ENCODE assay signal across 1 cellular context in genomic region chr4:153344131-153345010, GRCh38.
A peak's percentile ranks its signal among the peaks of the same experiment; 100 is the strongest.
TF ChIP-seq lines count a peak whose summit lies in the region.

MND1 (plus strand) TSS chr4:153344688; CDS start chr4:153344738, 50 bp downstream.

TF ChIP-seq in K562, 482 proteins besides CTCF, POLR2A, EP300 and RAD21 (continued from another document and continues in another):
- peak; percentile 25; the same call in 1 of the 2 replicates for TF ChIP-seq HCFC1 (IDR thresholded peaks at IDR 0.05; ENCODE audit: low read depth, low read length)
- peak; percentile 96 for TF ChIP-seq RB1 (IDR thresholded peaks at IDR 0.05; ENCODE audit: low read depth)
- TF ChIP-seq, protein P1, sequence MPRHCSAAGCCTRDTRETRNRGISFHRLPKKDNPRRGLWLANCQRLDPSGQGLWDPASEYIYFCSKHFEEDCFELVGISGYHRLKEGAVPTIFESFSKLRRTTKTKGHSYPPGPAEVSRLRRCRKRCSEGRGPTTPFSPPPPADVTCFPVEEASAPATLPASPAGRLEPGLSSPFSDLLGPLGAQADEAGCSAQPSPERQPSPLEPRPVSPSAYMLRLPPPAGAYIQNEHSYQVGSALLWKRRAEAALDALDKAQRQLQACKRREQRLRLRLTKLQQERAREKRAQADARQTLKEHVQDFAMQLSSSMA (CRISPR knock-in tag; IDR thresholded peaks at IDR 0.05), result no peak
- TF ChIP-seq EWSR1 (IDR thresholded peaks at IDR 0.05; ENCODE audit: borderline replicate concordance, low read depth, partially characterized antibody), result no peak
- TF ChIP-seq BRF1 (IDR thresholded peaks at IDR 0.05; ENCODE audit: borderline replicate concordance, extremely low read depth, insufficient read length), result no peak
- TF ChIP-seq ZBTB9 (CRISPR knock-in tag; IDR thresholded peaks at IDR 0.05), result no peak
- no peak for TF ChIP-seq ZBTB17 (CRISPR knock-in tag; IDR thresholded peaks at IDR 0.05)
- TF ChIP-seq PRDM10 (IDR thresholded peaks at IDR 0.05; ENCODE audit: partially characterized antibody), result no peak
- TF ChIP-seq ZNF407 (IDR thresholded peaks at IDR 0.05; ENCODE audit: low read depth), result no peak
- TF ChIP-seq NFE2 (IDR thresholded peaks at IDR 0.05; ENCODE audit: low read depth), result no peak
- TF ChIP-seq POLR2AphosphoS2 (IDR thresholded peaks at IDR 0.05; ENCODE audit: low read length), result no peak
- no peak for TF ChIP-seq IFI16 (CRISPR knock-in tag; IDR thresholded peaks at IDR 0.05)
- TF ChIP-seq CBX5 (IDR thresholded peaks at IDR 0.05; ENCODE audit: borderline replicate concordance, low read depth), result no peak
- TF ChIP-seq, protein P2, sequence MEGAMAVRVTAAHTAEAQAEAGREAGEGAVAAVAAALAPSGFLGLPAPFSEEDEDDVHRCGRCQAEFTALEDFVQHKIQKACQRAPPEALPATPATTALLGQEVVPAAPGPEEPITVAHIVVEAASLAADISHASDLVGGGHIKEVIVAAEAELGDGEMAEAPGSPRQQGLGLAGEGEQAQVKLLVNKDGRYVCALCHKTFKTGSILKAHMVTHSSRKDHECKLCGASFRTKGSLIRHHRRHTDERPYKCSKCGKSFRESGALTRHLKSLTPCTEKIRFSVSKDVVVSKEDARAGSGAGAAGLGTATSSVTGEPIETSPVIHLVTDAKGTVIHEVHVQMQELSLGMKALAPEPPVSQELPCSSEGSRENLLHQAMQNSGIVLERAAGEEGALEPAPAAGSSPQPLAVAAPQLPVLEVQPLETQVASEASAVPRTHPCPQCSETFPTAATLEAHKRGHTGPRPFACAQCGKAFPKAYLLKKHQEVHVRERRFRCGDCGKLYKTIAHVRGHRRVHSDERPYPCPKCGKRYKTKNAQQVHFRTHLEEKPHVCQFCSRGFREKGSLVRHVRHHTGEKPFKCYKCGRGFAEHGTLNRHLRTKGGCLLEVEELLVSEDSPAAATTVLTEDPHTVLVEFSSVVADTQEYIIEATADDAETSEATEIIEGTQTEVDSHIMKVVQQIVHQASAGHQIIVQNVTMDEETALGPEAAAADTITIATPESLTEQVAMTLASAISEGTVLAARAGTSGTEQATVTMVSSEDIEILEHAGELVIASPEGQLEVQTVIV (CRISPR knock-in tag; IDR thresholded peaks at IDR 0.05; ENCODE audit: borderline replicate concordance), result no peak
- TF ChIP-seq NFIX (CRISPR knock-in tag; IDR thresholded peaks at IDR 0.05; ENCODE audit: low read depth), result no peak
- TF ChIP-seq CREB3 (tag; conservative IDR thresholded peaks at IDR 0.05; ENCODE audit: low read depth), result no peak
- peak; percentile 32 for TF ChIP-seq PCBP1 (IDR thresholded peaks at IDR 0.05; ENCODE audit: low read depth, low read length, poor library complexity, severe bottlenecking)
- no peak for TF ChIP-seq ELK1 (CRISPR knock-in tag; IDR thresholded peaks at IDR 0.05)
- no peak for TF ChIP-seq PTBP1 (IDR thresholded peaks at IDR 0.05; ENCODE audit: low read depth, low read length)
- no peak for TF ChIP-seq NR3C1 (CRISPR knock-in tag; IDR thresholded peaks at IDR 0.05)
- TF ChIP-seq HSF4 (CRISPR knock-in tag; IDR thresholded peaks at IDR 0.05; ENCODE audit: borderline replicate concordance), result no peak
- no peak for TF ChIP-seq BRCA1 (IDR thresholded peaks at IDR 0.05)
- TF ChIP-seq BRCA1 (CRISPR knock-in tag; IDR thresholded peaks at IDR 0.05), result no peak
- TF ChIP-seq, protein P3, sequence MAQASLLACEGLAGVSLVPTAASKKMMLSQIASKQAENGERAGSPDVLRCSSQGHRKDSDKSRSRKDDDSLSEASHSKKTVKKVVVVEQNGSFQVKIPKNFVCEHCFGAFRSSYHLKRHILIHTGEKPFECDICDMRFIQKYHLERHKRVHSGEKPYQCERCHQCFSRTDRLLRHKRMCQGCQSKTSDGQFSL (CRISPR knock-in tag; IDR thresholded peaks at IDR 0.05), result 0 out of 2 replicates have a peak, but pooled peaks have one; percentile 50
- TF ChIP-seq, protein P3 (tag; IDR thresholded peaks at IDR 0.05), result no peak
- TF ChIP-seq, protein P4, sequence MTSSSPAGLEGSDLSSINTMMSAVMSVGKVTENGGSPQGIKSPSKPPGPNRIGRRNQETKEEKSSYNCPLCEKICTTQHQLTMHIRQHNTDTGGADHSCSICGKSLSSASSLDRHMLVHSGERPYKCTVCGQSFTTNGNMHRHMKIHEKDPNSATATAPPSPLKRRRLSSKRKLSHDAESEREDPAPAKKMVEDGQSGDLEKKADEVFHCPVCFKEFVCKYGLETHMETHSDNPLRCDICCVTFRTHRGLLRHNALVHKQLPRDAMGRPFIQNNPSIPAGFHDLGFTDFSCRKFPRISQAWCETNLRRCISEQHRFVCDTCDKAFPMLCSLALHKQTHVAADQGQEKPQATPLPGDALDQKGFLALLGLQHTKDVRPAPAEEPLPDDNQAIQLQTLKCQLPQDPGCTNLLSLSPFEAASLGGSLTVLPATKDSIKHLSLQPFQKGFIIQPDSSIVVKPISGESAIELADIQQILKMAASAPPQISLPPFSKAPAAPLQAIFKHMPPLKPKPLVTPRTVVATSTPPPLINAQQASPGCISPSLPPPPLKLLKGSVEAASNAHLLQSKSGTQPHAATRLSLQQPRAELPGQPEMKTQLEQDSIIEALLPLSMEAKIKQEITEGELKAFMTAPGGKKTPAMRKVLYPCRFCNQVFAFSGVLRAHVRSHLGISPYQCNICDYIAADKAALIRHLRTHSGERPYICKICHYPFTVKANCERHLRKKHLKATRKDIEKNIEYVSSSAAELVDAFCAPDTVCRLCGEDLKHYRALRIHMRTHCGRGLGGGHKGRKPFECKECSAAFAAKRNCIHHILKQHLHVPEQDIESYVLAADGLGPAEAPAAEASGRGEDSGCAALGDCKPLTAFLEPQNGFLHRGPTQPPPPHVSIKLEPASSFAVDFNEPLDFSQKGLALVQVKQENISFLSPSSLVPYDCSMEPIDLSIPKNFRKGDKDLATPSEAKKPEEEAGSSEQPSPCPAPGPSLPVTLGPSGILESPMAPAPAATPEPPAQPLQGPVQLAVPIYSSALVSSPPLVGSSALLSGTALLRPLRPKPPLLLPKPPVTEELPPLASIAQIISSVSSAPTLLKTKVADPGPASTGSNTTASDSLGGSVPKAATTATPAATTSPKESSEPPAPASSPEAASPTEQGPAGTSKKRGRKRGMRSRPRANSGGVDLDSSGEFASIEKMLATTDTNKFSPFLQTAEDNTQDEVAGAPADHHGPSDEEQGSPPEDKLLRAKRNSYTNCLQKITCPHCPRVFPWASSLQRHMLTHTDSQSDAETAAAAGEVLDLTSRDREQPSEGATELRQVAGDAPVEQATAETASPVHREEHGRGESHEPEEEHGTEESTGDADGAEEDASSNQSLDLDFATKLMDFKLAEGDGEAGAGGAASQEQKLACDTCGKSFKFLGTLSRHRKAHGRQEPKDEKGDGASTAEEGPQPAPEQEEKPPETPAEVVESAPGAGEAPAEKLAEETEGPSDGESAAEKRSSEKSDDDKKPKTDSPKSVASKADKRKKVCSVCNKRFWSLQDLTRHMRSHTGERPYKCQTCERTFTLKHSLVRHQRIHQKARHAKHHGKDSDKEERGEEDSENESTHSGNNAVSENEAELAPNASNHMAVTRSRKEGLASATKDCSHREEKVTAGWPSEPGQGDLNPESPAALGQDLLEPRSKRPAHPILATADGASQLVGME (CRISPR knock-in tag; IDR thresholded peaks at IDR 0.05), result no peak
- peak; percentile 91; the same call in 1 of the 2 replicates for TF ChIP-seq RBM14 (IDR thresholded peaks at IDR 0.05; ENCODE audit: borderline replicate concordance, insufficient read depth, low read depth, low read length)
- TF ChIP-seq BCL6 (CRISPR knock-in tag; IDR thresholded peaks at IDR 0.05), result no peak
